38 cellular contexts compared by ENCODE assay signal in genomic region chr3:98274914-98275313, GRCh38. TPM values are rescaled to one million over a fixed set of nuclear protein-coding genes. Genes with fewer than 3 reads are reported as not detected.
"Had no signal": no experiment of that assay in that cellular context is flagged by ENCODE, and none has a peak within 500 bp of the region (broad histone marks: within the 10 kb centered on the region; RNA-seq: fewer than 3 reads in every experiment).

No MANE protein-coding gene starts in this region.

- H3K9me3 ChIP-seq: adrenal gland had no signal

- H3K27ac Mint-ChIP-seq: activated B cell treated with CpG ODN at 0.5 μM for 24 hours; activated CD4-positive, alpha-beta memory T cell treated with anti-CD3 and anti-CD28 coated beads for 36 hours; activated CD4-positive, alpha-beta T cell treated with anti-CD3 and anti-CD28 coated beads, Interleukin-2, amount 10 ng/mL, durations not matched to agents 24 days and 14 days; activated CD8-positive, alpha-beta T cell treated with anti-CD3 and anti-CD28 coated beads for 36 hours; activated naive CD4-positive, alpha-beta T cell treated with anti-CD3 and anti-CD28 coated beads for 36 hours; activated naive CD4-positive, alpha-beta T cell treated with anti-CD3 and anti-CD28 coated beads, Interleukin-2, amount 50 U/mL, for 72 hours; activated naive CD8-positive, alpha-beta T cell treated with anti-CD3 and anti-CD28 coated beads for 36 hours; activated T-cell treated with anti-CD3 and anti-CD28 coated beads, Interleukin-2, amount 50 U/mL, for 72 hours; activated T-helper 1 cell treated with anti-CD3 and anti-CD28 coated beads, Interleukin-12 subunit alpha, Interleukin-12 subunit beta, Interleukin-2, Interleukin-4 antibody, amounts not matched to agents 30 ng/mL and 10 ng/mL and 1 ng/mL, durations not matched to agents 14 hours and 24 hours and 36 hours; activated T-helper 17 cell treated with anti-CD3 and anti-CD28 coated beads, Interleukin-2, amount 50 U/mL, for 72 hours; T-helper 1 cell treated with Interleukin-12 subunit alpha and Interleukin-12 subunit beta and Interleukin-4 antibody, amounts not matched to agents 30 μg/mL and 1 μg/mL, for 36 hours; T-helper 2 cell treated with Interferon-gamma antibody and Interleukin-4, amounts not matched to agents 5 μg/mL and 100 μg/mL, for 36 hours had no signal

- DNase-seq: activated B cell treated with CpG ODN at 0.5 μM for 24 hours; activated CD4-positive, alpha-beta memory T cell treated with anti-CD3 and anti-CD28 coated beads for 36 hours; activated CD4-positive, alpha-beta T cell treated with anti-CD3 and anti-CD28 coated beads for 4 hours; activated CD4-positive, alpha-beta T cell treated with anti-CD3 and anti-CD28 coated beads, Interleukin-2, amount 10 ng/mL, durations not matched to agents 24 days and 14 days; activated CD4-positive, alpha-beta T cell treated with anti-CD3 and anti-CD28 coated beads, Interleukin-2, amount 50 U/mL, for 1 hour; activated CD4-positive, alpha-beta T cell treated with anti-CD3 and anti-CD28 coated beads, Interleukin-2, amount 50 U/mL, for 4 hours; activated CD4-positive, CD25-positive, alpha-beta regulatory T cell treated with anti-CD3 and anti-CD28 coated beads, Interleukin-2, amount 50 U/mL, for 72 hours; activated CD8-positive, alpha-beta memory T cell treated with anti-CD3 and anti-CD28 coated beads, Interleukin-2, amount 50 U/mL, for 4 hours; activated CD8-positive, alpha-beta T cell treated with anti-CD3 and anti-CD28 coated beads for 36 hours; activated effector memory CD4-positive, alpha-beta T cell treated with anti-CD3 and anti-CD28 coated beads, Interleukin-2, amount 50 U/mL, for 16 hours; activated gamma-delta T cell treated with Interleukin-2 at 50 U/mL for 16 hours; activated naive CD4-positive, alpha-beta T cell; activated naive CD4-positive, alpha-beta T cell treated with anti-CD3 and anti-CD28 coated beads for 36 hours; activated naive CD4-positive, alpha-beta T cell treated with anti-CD3 and anti-CD28 coated beads, Interleukin-2, amount 50 U/mL, for 16 hours; activated naive CD8-positive, alpha-beta T cell treated with anti-CD3 and anti-CD28 coated beads for 36 hours; activated T-cell treated with anti-CD3 and anti-CD28 coated beads for 4 hours; activated T-cell treated with anti-CD3 and anti-CD28 coated beads, Interleukin-2, amount 50 U/mL, for 1 hour; activated T-cell treated with anti-CD3 and anti-CD28 coated beads, Interleukin-2, amount 50 U/mL, for 4 hours; activated T-cell treated with anti-CD3 and anti-CD28 coated beads, Interleukin-2, amount 50 U/mL, for 72 hours; adrenal gland; amniotic stem cell; aorta; body of pancreas; brain microvascular endothelial cell; central memory CD4-positive, alpha-beta T cell; T-helper 2 cell; T-helper 9 cell had no signal

- H3K27ac ChIP-seq: adrenal gland, body of pancreas, brain microvascular endothelial cell, breast epithelium, VCaP had no signal

- H3K4me1 Mint-ChIP-seq: activated B cell treated with CpG ODN at 0.5 μM for 24 hours; activated naive CD8-positive, alpha-beta T cell treated with anti-CD3 and anti-CD28 coated beads for 36 hours had no signal

- H3K4me1 ChIP-seq: adrenal gland, body of pancreas, breast epithelium had no signal

- H3K27me3 Mint-ChIP-seq: activated B cell treated with CpG ODN at 0.5 μM for 24 hours; activated CD8-positive, alpha-beta T cell treated with anti-CD3 and anti-CD28 coated beads for 36 hours; activated naive CD8-positive, alpha-beta T cell treated with anti-CD3 and anti-CD28 coated beads for 36 hours had no signal

- H3K4me3 ChIP-seq: adrenal gland, body of pancreas, breast epithelium had no signal

- H3K4me3 Mint-ChIP-seq: activated B cell treated with CpG ODN at 0.5 μM for 24 hours; activated CD4-positive, alpha-beta memory T cell treated with anti-CD3 and anti-CD28 coated beads for 36 hours; activated CD4-positive, alpha-beta T cell treated with anti-CD3 and anti-CD28 coated beads, Interleukin-2, amount 10 ng/mL, durations not matched to agents 24 days and 14 days; activated CD8-positive, alpha-beta T cell treated with anti-CD3 and anti-CD28 coated beads for 36 hours; activated naive CD4-positive, alpha-beta T cell treated with anti-CD3 and anti-CD28 coated beads for 36 hours; activated naive CD8-positive, alpha-beta T cell treated with anti-CD3 and anti-CD28 coated beads for 36 hours; activated T-cell treated with anti-CD3 and anti-CD28 coated beads, Interleukin-2, amount 50 U/mL, for 4 hours; activated T-cell treated with anti-CD3 and anti-CD28 coated beads, Interleukin-2, amount 50 U/mL, for 72 hours; activated T-helper 1 cell treated with anti-CD3 and anti-CD28 coated beads, Interleukin-12 subunit alpha, Interleukin-12 subunit beta, Interleukin-2, Interleukin-4 antibody, amounts not matched to agents 30 ng/mL and 10 ng/mL and 1 ng/mL, durations not matched to agents 14 hours and 24 hours and 36 hours; activated T-helper 17 cell treated with anti-CD3 and anti-CD28 coated beads, Interleukin-2, amount 50 U/mL, for 72 hours; T-helper 1 cell treated with Interleukin-12 subunit alpha and Interleukin-12 subunit beta and Interleukin-4 antibody, amounts not matched to agents 30 μg/mL and 1 μg/mL, for 36 hours; T-helper 2 cell treated with Interferon-gamma antibody and Interleukin-4, amounts not matched to agents 5 μg/mL and 100 μg/mL, for 36 hours had no signal

- H3K27me3 ChIP-seq: adrenal gland, body of pancreas, brain microvascular endothelial cell, breast epithelium had no signal

- H3K36me3 ChIP-seq: adrenal gland, brain microvascular endothelial cell, breast epithelium had no signal

RNA-seq across cellular contexts. Expression of gene OR5H2, which starts 7.4 kb away (rescaled TPM):
- total RNA-seq: activated B cell treated with CpG ODN at 0.5 μM for 24 hours; activated CD4-positive, alpha-beta memory T cell treated with anti-CD3 and anti-CD28 coated beads for 36 hours; activated CD4-positive, alpha-beta T cell treated with anti-CD3 and anti-CD28 coated beads, Interleukin-2, amount 10 ng/mL, durations not matched to agents 24 days and 14 days; activated CD8-positive, alpha-beta memory T cell treated with anti-CD3 and anti-CD28 coated beads for 36 hours; activated CD8-positive, alpha-beta T cell treated with anti-CD3 and anti-CD28 coated beads for 36 hours; activated naive CD4-positive, alpha-beta T cell treated with anti-CD3 and anti-CD28 coated beads for 36 hours; activated naive CD4-positive, alpha-beta T cell treated with anti-CD3 and anti-CD28 coated beads, Interleukin-2, amount 50 U/mL, for 72 hours; activated naive CD8-positive, alpha-beta T cell treated with anti-CD3 and anti-CD28 coated beads for 36 hours; activated T-cell treated with anti-CD3 and anti-CD28 coated beads, Interleukin-2, amount 50 U/mL, for 4 hours; activated T-cell treated with anti-CD3 and anti-CD28 coated beads, Interleukin-2, amount 50 U/mL, for 72 hours; activated T-helper 1 cell treated with anti-CD3 and anti-CD28 coated beads, Interleukin-12 subunit alpha, Interleukin-12 subunit beta, Interleukin-2, Interleukin-4 antibody, amounts not matched to agents 30 ng/mL and 10 ng/mL and 1 ng/mL, durations not matched to agents 14 hours and 24 hours and 36 hours; activated T-helper 17 cell treated with anti-CD3 and anti-CD28 coated beads, Interleukin-2, amount 50 U/mL, for 72 hours; adrenal gland; aorta; astrocyte; body of pancreas; breast epithelium; cardiac septum; cerebellum had no signal
- polyA plus RNA-seq: adrenal gland, aorta had no signal

RNA-seq across cellular contexts. Expression of gene OR5H6, which starts 10.9 kb away (rescaled TPM):
- total RNA-seq: activated B cell treated with CpG ODN at 0.5 μM for 24 hours; activated CD4-positive, alpha-beta memory T cell treated with anti-CD3 and anti-CD28 coated beads for 36 hours; activated CD4-positive, alpha-beta T cell treated with anti-CD3 and anti-CD28 coated beads, Interleukin-2, amount 10 ng/mL, durations not matched to agents 24 days and 14 days; activated CD8-positive, alpha-beta memory T cell treated with anti-CD3 and anti-CD28 coated beads for 36 hours; activated CD8-positive, alpha-beta T cell treated with anti-CD3 and anti-CD28 coated beads for 36 hours; activated naive CD4-positive, alpha-beta T cell treated with anti-CD3 and anti-CD28 coated beads for 36 hours; activated naive CD4-positive, alpha-beta T cell treated with anti-CD3 and anti-CD28 coated beads, Interleukin-2, amount 50 U/mL, for 72 hours; activated naive CD8-positive, alpha-beta T cell treated with anti-CD3 and anti-CD28 coated beads for 36 hours; activated T-cell treated with anti-CD3 and anti-CD28 coated beads, Interleukin-2, amount 50 U/mL, for 4 hours; activated T-cell treated with anti-CD3 and anti-CD28 coated beads, Interleukin-2, amount 50 U/mL, for 72 hours; activated T-helper 1 cell treated with anti-CD3 and anti-CD28 coated beads, Interleukin-12 subunit alpha, Interleukin-12 subunit beta, Interleukin-2, Interleukin-4 antibody, amounts not matched to agents 30 ng/mL and 10 ng/mL and 1 ng/mL, durations not matched to agents 14 hours and 24 hours and 36 hours; activated T-helper 17 cell treated with anti-CD3 and anti-CD28 coated beads, Interleukin-2, amount 50 U/mL, for 72 hours; adrenal gland; aorta; astrocyte; body of pancreas; breast epithelium; cardiac septum; cerebellum had no signal
- polyA plus RNA-seq: adrenal gland, aorta had no signal
